23 cellular contexts compared by ENCODE assay signal in genomic region chr1:6149597-6149996, GRCh38. TPM values are rescaled to one million over a fixed set of nuclear protein-coding genes. Genes with fewer than 3 reads are reported as not detected.
"Had no signal": no experiment of that assay in that cellular context is flagged by ENCODE, and none has a peak within 500 bp of the region (broad histone marks: within the 10 kb centered on the region; RNA-seq: fewer than 3 reads in every experiment).

No MANE protein-coding gene starts in this region.

- H3K27me3 ChIP-seq: MG63 had no signal

- H3K36me3 Mint-ChIP-seq: T-cell had no signal

- H3K27ac Mint-ChIP-seq: T-cell had no signal

- H3K4me3 Mint-ChIP-seq: T-cell had no signal

- H3K9me3 Mint-ChIP-seq: T-cell had no signal

- H3K36me3 ChIP-seq: MG63 had no signal

- H3K9me2 ChIP-seq: SK-N-SH had no signal

- H3K9me3 ChIP-seq: MG63, SK-N-SH had no signal

- DNase-seq: Karpas-422, KG1, MG63, NCI-H1092, NCI-H1105 treated with DMSO at 0.1 percent for 48 hours, NCI-H1417 treated with DMSO at 0.1 percent for 48 hours, NCI-H146, NCI-H1694 treated with DMSO at 0.1 percent for 48 hours, NCI-H1930, NCI-H2081, NCI-H2107, NCI-H226, NCI-H446, NCI-H510A, NCI-H524 treated with DMSO at 0.1 percent for 48 hours, NCI-H69, NCI-H774, SHP77, SK-N-SH, SW 1271, T-cell had no signal

- H3K9ac ChIP-seq: SK-N-SH had no signal

- H3K4me2 ChIP-seq: SK-N-SH had no signal

- H3K4me3 ChIP-seq: MG63 had no signal

- H3K27ac ChIP-seq: RWPE1 had no signal

RNA-seq across cellular contexts. Expression of gene CHD5, which starts 30.5 kb away (rescaled TPM):
- total RNA-seq: HT1080 had no signal
